1 cellular context compared by ENCODE assay signal in the genomic region with DNA sequence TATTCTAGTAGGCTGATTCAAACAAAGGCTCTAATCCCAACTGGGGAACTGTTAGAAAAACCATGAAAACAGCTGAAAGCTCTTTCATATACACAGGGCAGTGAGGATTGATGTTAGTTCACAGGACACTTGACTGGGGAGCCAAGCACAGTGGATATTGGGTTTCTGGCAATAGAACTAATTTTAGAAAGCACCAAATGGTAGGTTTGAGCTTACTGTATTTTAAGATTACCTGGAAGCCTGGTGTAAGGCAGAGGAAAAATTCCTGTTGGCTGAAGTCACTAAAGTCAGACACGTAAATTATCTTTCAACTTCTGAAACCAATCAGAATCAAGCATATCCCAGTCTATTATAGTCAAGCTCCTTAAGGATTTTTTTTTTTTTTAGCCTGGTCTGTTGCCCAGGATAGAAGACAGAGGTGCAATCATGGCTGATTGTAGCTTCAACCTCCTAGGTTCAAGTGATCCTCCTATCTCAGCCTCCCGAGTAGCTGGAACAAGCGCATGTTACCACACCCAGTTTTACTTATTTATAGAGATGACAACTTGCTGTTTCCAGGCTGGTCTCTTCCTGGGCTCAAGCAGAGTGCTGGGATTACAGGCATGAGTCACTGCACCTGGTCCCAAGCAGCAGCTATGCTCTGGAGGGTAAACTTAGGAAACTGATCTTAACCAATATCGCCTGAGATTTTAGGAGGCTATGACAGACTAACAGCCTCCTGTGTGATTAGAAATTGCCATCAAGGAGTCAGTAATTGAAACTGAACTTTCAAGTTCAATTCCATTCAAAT.
TF ChIP-seq lines count a peak whose summit lies in the region.

No MANE protein-coding gene starts in this region.

TF ChIP-seq in HEK293, 187 proteins besides CTCF, POLR2A, EP300 and RAD21 (continued from another document):
- TF ChIP-seq, protein P1, sequence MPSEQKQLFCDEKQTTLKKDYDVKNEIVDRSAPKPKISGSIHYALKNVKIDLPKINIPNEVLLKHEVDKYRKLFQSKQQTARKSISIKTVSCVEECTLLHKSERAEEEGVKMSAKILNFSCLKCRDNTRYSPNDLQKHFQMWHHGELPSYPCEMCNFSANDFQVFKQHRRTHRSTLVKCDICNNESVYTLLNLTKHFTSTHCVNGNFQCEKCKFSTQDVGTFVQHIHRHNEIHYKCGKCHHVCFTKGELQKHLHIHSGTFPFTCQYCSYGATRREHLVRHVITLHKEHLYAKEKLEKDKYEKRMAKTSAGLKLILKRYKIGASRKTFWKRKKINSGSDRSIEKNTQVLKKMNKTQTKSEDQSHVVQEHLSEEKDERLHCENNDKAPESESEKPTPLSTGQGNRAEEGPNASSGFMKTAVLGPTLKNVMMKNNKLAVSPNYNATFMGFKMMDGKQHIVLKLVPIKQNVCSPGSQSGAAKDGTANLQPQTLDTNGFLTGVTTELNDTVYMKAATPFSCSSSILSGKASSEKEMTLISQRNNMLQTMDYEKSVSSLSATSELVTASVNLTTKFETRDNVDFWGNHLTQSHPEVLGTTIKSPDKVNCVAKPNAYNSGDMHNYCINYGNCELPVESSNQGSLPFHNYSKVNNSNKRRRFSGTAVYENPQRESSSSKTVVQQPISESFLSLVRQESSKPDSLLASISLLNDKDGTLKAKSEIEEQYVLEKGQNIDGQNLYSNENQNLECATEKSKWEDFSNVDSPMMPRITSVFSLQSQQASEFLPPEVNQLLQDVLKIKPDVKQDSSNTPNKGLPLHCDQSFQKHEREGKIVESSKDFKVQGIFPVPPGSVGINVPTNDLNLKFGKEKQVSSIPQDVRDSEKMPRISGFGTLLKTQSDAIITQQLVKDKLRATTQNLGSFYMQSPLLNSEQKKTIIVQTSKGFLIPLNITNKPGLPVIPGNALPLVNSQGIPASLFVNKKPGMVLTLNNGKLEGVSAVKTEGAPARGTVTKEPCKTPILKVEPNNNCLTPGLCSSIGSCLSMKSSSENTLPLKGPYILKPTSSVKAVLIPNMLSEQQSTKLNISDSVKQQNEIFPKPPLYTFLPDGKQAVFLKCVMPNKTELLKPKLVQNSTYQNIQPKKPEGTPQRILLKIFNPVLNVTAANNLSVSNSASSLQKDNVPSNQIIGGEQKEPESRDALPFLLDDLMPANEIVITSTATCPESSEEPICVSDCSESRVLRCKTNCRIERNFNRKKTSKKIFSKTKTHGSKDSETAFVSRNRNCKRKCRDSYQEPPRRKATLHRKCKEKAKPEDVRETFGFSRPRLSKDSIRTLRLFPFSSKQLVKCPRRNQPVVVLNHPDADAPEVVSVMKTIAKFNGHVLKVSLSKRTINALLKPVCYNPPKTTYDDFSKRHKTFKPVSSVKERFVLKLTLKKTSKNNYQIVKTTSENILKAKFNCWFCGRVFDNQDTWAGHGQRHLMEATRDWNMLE (tag by site-specific recombination; conservative IDR thresholded peaks at IDR 0.05; ENCODE audit: low read depth): no peak
